ENCODE assay signal across 11 cellular contexts in the genomic region with DNA sequence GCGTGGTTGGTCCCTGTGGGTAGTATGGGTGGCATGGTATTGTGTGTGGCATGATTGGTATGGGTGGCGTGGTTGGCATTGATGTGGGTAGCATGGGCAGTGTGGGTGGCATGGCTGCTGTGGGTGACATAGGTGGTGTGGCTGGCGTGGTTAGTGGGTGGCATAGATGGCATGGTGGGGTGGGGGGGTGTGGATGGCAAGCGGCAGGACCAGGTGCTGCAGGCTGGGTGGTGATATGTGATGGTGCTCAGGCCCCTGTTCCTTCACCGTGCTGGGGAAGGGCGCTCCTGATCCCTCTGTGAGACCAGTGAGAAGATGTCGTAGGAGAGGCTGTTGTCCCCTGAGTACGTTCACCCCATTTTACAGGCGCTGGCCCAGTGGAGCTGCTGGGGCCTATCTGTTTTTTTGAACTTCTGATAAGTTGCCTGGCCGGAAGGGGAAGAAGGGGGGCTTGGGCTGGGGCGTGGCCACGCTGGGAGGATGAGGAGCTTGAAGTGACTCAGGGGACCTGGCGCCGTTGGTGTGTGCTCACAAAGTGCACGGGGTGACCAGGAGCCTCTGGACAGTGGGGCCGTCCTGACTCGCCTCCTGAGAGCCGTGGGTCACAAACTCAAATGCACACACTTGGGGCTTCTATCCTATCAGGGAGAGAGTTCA. TPM values are rescaled to one million over a fixed set of nuclear protein-coding genes. Genes with fewer than 3 reads are reported as not detected.
DNase-seq lines count a peak whose midpoint lies in the region; ATAC-seq and TF ChIP-seq lines count a peak whose summit lies in the region.
"Had no signal": no experiment of that assay in that cellular context is flagged by ENCODE, and none has a peak within 500 bp of the region (broad histone marks: within the 10 kb centered on the region; RNA-seq: fewer than 3 reads in every experiment).

No MANE protein-coding gene starts in this region.

- no peaks in the 10 kb centered on the region for H3K9me3 ChIP-seq in left lung
- H3K9me3 ChIP-seq: tibial artery had no signal

- no peaks in the 10 kb centered on the region for H3K36me3 Mint-ChIP-seq in activated T-cell treated with anti-CD3 and anti-CD28 coated beads, Interleukin-2, amount 50 U/mL, for 72 hours (ENCODE audit: insufficient read depth in 2 of 2)

- H3K9me3 Mint-ChIP-seq in activated T-cell treated with anti-CD3 and anti-CD28 coated beads, Interleukin-2, amount 50 U/mL, for 72 hours: no peaks in the 10 kb centered on the region

- peaks cover 0 to 55% of the 10 kb centered on the region in 2 donors for H3K4me1 ChIP-seq in left lung

- peak in 1 of 2 donors; percentile 47 for DNase-seq in activated T-cell treated with anti-CD3 and anti-CD28 coated beads, Interleukin-2, amount 50 U/mL, for 72 hours
- DNase-seq in left lung (peak; percentile 63 to 91), NCI-H1092 treated with DMSO at 0.1 percent for 48 hours (lab: John Stamatoyannopoulos, UW) (no peak), pons (ENCODE audit: low spot score) (no peak), COLO668 (lab: John Stamatoyannopoulos, UW; ENCODE audit: unreplicated experiment) (no peak), T-helper 9 cell (no peak)
- DNase-seq: Calu3, NCI-H2227 treated with DMSO at 0.1 percent for 48 hours had no signal

- peaks cover 4% of the 10 kb centered on the region for H3K27me3 Mint-ChIP-seq in activated T-cell treated with anti-CD3 and anti-CD28 coated beads, Interleukin-2, amount 50 U/mL, for 72 hours (ENCODE audit: low read depth)

- peak overlapping the region; percentile 79 for H3K27ac ChIP-seq in C4-2B
- peak overlapping the region in 1 of 2 donors; percentile 74 for H3K27ac ChIP-seq in left lung
- H3K27ac ChIP-seq: tibial artery had no signal

- H3K4me3 ChIP-seq in left lung: no peak overlapping the region
- H3K4me3 ChIP-seq: tibial artery had no signal

- H3K36me3 ChIP-seq in left lung: no peaks in the 10 kb centered on the region
- H3K36me3 ChIP-seq: tibial artery had no signal

- intact Hi-C loops in left lung (cut with DNase I): no loop called here

- peaks cover 38% of the 10 kb centered on the region for H3K4me1 Mint-ChIP-seq in activated T-cell treated with anti-CD3 and anti-CD28 coated beads, Interleukin-2, amount 50 U/mL, for 72 hours (ENCODE audit: low read depth)

- no peak for TF ChIP-seq CTCF in C4-2B (conservative IDR thresholded peaks at IDR 0.05)
- TF ChIP-seq CTCF in left lung (IDR thresholded peaks at IDR 0.05): no peak

- no peaks in the 10 kb centered on the region for H3K27me3 ChIP-seq in left lung
- H3K27me3 ChIP-seq: tibial artery had no signal

- ATAC-seq in HG03342 (IDR thresholded peaks at IDR 0.05; ENCODE audit: unreplicated experiment) (peak; percentile 37), left lung (peak; percentile 54)
- peak; percentile 43 to 47 for ATAC-seq in activated T-cell treated with anti-CD3 and anti-CD28 coated beads, Interleukin-2, amount 50 U/mL, for 72 hours (replicated peaks in 1 of 2)

- no peak overlapping the region for H3K27ac Mint-ChIP-seq in activated T-cell treated with anti-CD3 and anti-CD28 coated beads, Interleukin-2, amount 50 U/mL, for 72 hours

- H3K4me3 Mint-ChIP-seq in activated T-cell treated with anti-CD3 and anti-CD28 coated beads, Interleukin-2, amount 50 U/mL, for 72 hours: no peak overlapping the region

RNA-seq across cellular contexts. Expression of gene INPP5A, which starts 17.5 kb away (rescaled TPM):
- 10 to 100 TPM; 11.0 to 14.9 TPM for total RNA-seq in activated T-cell treated with anti-CD3 and anti-CD28 coated beads, Interleukin-2, amount 50 U/mL, for 72 hours
- total RNA-seq in left lung: 10 to 100 TPM; 32.0 to 37.0 TPM

Comparison
In these comparisons a context has a peak if more than half of its experiments do, and no peak if none do; other contexts are left out.
1. DNase-seq: peak in left lung (2 of 2); none in NCI-H1092 treated with DMSO at 0.1 percent for 48 hours (single experiment), pons (single experiment), COLO668 (single experiment) and T-helper 9 cell (single experiment).
2. Peak in every context shown above with its lines, with median percentiles within 50 percentile points of each other: ATAC-seq.